ENCODE assay signal across 9 cellular contexts in the genomic region with DNA sequence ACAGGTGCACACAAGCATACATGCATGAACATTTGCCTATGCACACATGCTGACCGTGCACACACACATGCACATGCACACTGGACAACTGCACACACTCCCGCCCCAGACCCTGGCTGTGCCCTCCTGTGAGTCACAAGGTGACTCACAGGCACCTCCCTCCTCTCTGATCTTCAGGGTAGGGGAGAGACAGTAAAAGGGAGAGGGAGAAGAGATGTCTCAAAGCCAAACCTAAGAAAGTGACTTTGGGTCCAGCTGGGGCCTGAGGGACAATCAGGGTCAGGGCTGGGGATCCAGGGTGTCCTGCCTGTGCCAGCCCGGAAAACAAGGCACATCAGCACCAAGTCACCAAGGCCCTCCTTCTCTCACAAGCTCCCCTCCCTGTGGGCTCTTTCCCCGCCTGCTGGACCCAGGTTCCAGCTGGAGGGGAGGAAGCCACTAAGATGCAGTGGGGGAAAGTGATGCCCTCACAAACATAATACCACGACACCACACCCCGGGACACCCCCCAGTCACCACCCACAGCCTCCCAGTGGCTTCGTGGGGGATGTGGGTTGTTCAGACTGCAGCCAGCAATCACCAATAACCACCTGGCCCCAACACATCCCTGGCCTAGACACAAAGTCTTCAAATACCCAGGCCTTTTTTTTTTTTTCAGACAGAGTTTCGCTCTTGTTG. TPM values are rescaled to one million over a fixed set of nuclear protein-coding genes. Genes with fewer than 3 reads are reported as not detected.
DNase-seq lines count a peak whose midpoint lies in the region; ATAC-seq and TF ChIP-seq lines count a peak whose summit lies in the region.
"Had no signal": no experiment of that assay in that cellular context is flagged by ENCODE, and none has a peak within 500 bp of the region (broad histone marks: within the 10 kb centered on the region; RNA-seq: fewer than 3 reads in every experiment).

No MANE protein-coding gene starts in this region.

- no peaks in the 10 kb centered on the region for H3K9me3 ChIP-seq in transverse colon
- H3K9me3 ChIP-seq: pancreas had no signal

- no peaks in the 10 kb centered on the region for H3K9me3 Mint-ChIP-seq in activated B cell treated with CpG ODN at 0.5 μM for 24 hours

- H3K27me3 Mint-ChIP-seq in activated B cell treated with CpG ODN at 0.5 μM for 24 hours: peaks cover 4% of the 10 kb centered on the region

- H3K4me1 ChIP-seq in transverse colon: peaks cover 0 to 7% (median 3%) of the 10 kb centered on the region in 4 donors

- intact Hi-C loops in activated B cell treated with CpG ODN at 0.5 μM for 24 hours (cut with micrococcal nuclease): no loop called here
- intact Hi-C loops in transverse colon (cut with DNase I; ENCODE audit: low total_unique reads): no loop called here

- ATAC-seq in activated B cell treated with CpG ODN at 0.5 μM for 24 hours (ENCODE audit: low read depth) (peak; percentile 64), GM18873 (IDR thresholded peaks at IDR 0.05; ENCODE audit: low FRiP score, unreplicated experiment) (no peak)

- no peak overlapping the region for H3K4me3 Mint-ChIP-seq in activated B cell treated with CpG ODN at 0.5 μM for 24 hours

- WGBS in transverse colon (ENCODE audit: low coverage in 1 of 2), 2 donors: 29 to 61% methylated on average over 3 to 8 of the region's 8 CpGs

- POLR2A ChIA-PET in activated B cell treated with CpG ODN at 0.5 μM for 24 hours (lab: Charles Lee): interaction anchor here (0.6 kb wide), 1 partner anchor 45 kb away, joined by 12 read pairs; no protein-coding TSS in a partner anchor

- no peak overlapping the region for H3K27ac ChIP-seq in transverse colon
- H3K27ac ChIP-seq: pancreas had no signal

- no peaks in the 10 kb centered on the region for H3K36me3 ChIP-seq in transverse colon
- H3K36me3 ChIP-seq: pancreas had no signal

- H3K27me3 ChIP-seq in transverse colon: no peaks in the 10 kb centered on the region
- H3K27me3 ChIP-seq: pancreas had no signal

- no peak overlapping the region for H3K27ac Mint-ChIP-seq in activated B cell treated with CpG ODN at 0.5 μM for 24 hours

- no peak for TF ChIP-seq POLR2A in transverse colon (IDR thresholded peaks at IDR 0.05)

- CTCF ChIA-PET in activated B cell treated with CpG ODN at 0.5 μM for 24 hours (lab: Charles Lee): no interaction called here

- TF ChIP-seq CTCF in activated B cell treated with CpG ODN at 0.5 μM for 24 hours (IDR thresholded peaks at IDR 0.05) (no peak), transverse colon (IDR thresholded peaks at IDR 0.05) (no peak)

- H3K4me1 Mint-ChIP-seq in activated B cell treated with CpG ODN at 0.5 μM for 24 hours: peaks cover 14% of the 10 kb centered on the region

- H3K36me3 Mint-ChIP-seq in activated B cell treated with CpG ODN at 0.5 μM for 24 hours (ENCODE audit: low read depth): no peaks in the 10 kb centered on the region

- DNase-seq in ACHN (peak; percentile 74), HCEC 1CT (peak; percentile 72), activated B cell treated with CpG ODN at 0.5 μM for 24 hours (no peak), glomerular visceral epithelial cell (ENCODE audit: extremely low spot score) (peak; percentile 90), globus pallidus (ENCODE audit: low spot score) (no peak), transverse colon (no peak)
- DNase-seq in effector CD8-positive, alpha-beta T cell (lab: John Stamatoyannopoulos, UW): no peak

- no peak for TF ChIP-seq EP300 in transverse colon (IDR thresholded peaks at IDR 0.05; ENCODE audit: low read depth)

- in situ Hi-C loops in ACHN (cut with HindIII; ENCODE audit: low pct_ligation_motif_present, low pct_unique_long_range_greater_than_20kb, low sequenced_read_pairs): no loop called here
- in situ Hi-C loops in transverse colon (cut with MboI; ENCODE audit: low pct_ligation_motif_present in 1 of 4, low pct_unique_long_range_greater_than_20kb in 1 of 4, low sequenced_read_pairs in 3 of 4): no loop called here

- no peak overlapping the region for H3K4me3 ChIP-seq in transverse colon
- H3K4me3 ChIP-seq: pancreas had no signal

RNA-seq across cellular contexts. Expression of a gene that starts 39.3 kb away (rescaled TPM):
- not detected in 2 replicates for total RNA-seq in activated B cell treated with CpG ODN at 0.5 μM for 24 hours
- total RNA-seq in transverse colon: 1 to 10 TPM; 2.7 to 7.5 (median 4.0) TPM

RNA-seq across cellular contexts. Expression of a gene that starts 53.0 kb away (rescaled TPM):
- total RNA-seq in activated B cell treated with CpG ODN at 0.5 μM for 24 hours: 42.6 and 45.4 TPM in 2 replicates
- 100 to 1,000 TPM in 1 of 4 donors, 10 to 100 TPM in 3; 15.3 to 129 (median 58.4) TPM for total RNA-seq in transverse colon

Comparison
In these comparisons a context has a peak if more than half of its experiments do, and no peak if none do; other contexts are left out.
1. DNase-seq: peak in ACHN (single experiment), HCEC 1CT (single experiment) and glomerular visceral epithelial cell (single experiment); none in activated B cell treated with CpG ODN at 0.5 μM for 24 hours (single experiment), effector CD8-positive, alpha-beta T cell (single experiment), globus pallidus (single experiment) and transverse colon (single experiment).